In genomic region chr1:55064071-55064581, GRCh38 we compare ENCODE assay signal across 8 cellular contexts. TPM values are rescaled to one million over a fixed set of nuclear protein-coding genes. Genes with fewer than 3 reads are reported as not detected.
DNase-seq lines count a peak whose midpoint lies in the region; ATAC-seq, FAIRE-seq and TF ChIP-seq lines count a peak whose summit lies in the region.

No MANE protein-coding gene starts in this region.

- H3K4me3 ChIP-seq in HFF-Myc (replicated peaks; ENCODE audit: low read depth, low read length) (no peak overlapping the region), SU-DHL-6 (ENCODE audit: insufficient read depth, low read length, poor library complexity, severe bottlenecking) (no peak overlapping the region), kidney (ENCODE audit: low read length in 2 of 2) (no peak overlapping the region), gastrocnemius medialis (no peak overlapping the region)

- H3K9me3 ChIP-seq in SU-DHL-6 (ENCODE audit: insufficient read depth, low read length) = no peaks in the 10 kb centered on the region
- no peaks in the 10 kb centered on the region for H3K9me3 ChIP-seq in kidney (ENCODE audit: control insufficient read depth in 1 of 2, low read length in 2 of 2)
- H3K9me3 ChIP-seq in gastrocnemius medialis = no peaks in the 10 kb centered on the region

- no peak overlapping the region for H3K4me2 ChIP-seq in SU-DHL-6 (ENCODE audit: low read depth, low read length, poor library complexity, severe bottlenecking)

- H2AFZ ChIP-seq in SU-DHL-6 (ENCODE audit: low read depth, low read length, severe bottlenecking) = no peak overlapping the region

- no peaks in the 10 kb centered on the region for H3K9me2 ChIP-seq in SU-DHL-6 (replicated peaks; ENCODE audit: insufficient read depth, low read length)

- no peak for ATAC-seq in gastrocnemius medialis
- no peak for ATAC-seq in GM18520 (IDR thresholded peaks at IDR 0.05; ENCODE audit: unreplicated experiment)

- no peaks in the 10 kb centered on the region for H3F3A ChIP-seq in SU-DHL-6 (ENCODE audit: insufficient read depth)

- H3K79me2 ChIP-seq in SU-DHL-6 (ENCODE audit: insufficient read depth, low read length) = no peaks in the 10 kb centered on the region

- no peaks in the 10 kb centered on the region; the same call in 1 of the 2 replicates for H3K36me3 ChIP-seq in SU-DHL-6 (ENCODE audit: low read length)
- H3K36me3 ChIP-seq in kidney (ENCODE audit: control insufficient read depth in 1 of 2, insufficient read depth in 2 of 2, low read length in 2 of 2) = peaks cover 14 to 17% of the 10 kb centered on the region in 2 donors
- H3K36me3 ChIP-seq in gastrocnemius medialis = peaks cover 0 to 12% of the 10 kb centered on the region in 2 donors

- DNase-seq in DMS 273 (lab: John Stamatoyannopoulos, UW; ENCODE audit: unreplicated experiment) (peak; percentile 92), HFF-Myc (ENCODE audit: extremely low read depth, low read depth) (no peak), kidney (peak; percentile 78), gastrocnemius medialis (no peak), foreskin melanocyte (no peak), epidermal melanocyte (ENCODE audit: insufficient read length, low spot score) (no peak)

- H4K20me1 ChIP-seq in SU-DHL-6 (ENCODE audit: low read depth, low read length) = no peaks in the 10 kb centered on the region

- TF ChIP-seq POLR2A in gastrocnemius medialis (IDR thresholded peaks at IDR 0.05) = no peak

- intact Hi-C loops in kidney (cut with DNase I) = no loop called here
- intact Hi-C loops in gastrocnemius medialis (cut with DNase I; ENCODE audit: low total_unique reads) = no loop called here

- in situ Hi-C loops in gastrocnemius medialis (cut with MboI; ENCODE audit: low sequenced_read_pairs in 4 of 4) = no loop called here

- H3K27ac ChIP-seq in SU-DHL-6 (ENCODE audit: low read depth, low read length) = no peak overlapping the region
- H3K27ac ChIP-seq in kidney (ENCODE audit: low read depth in 2 of 2, low read length in 2 of 2) = no peak overlapping the region
- H3K27ac ChIP-seq in gastrocnemius medialis = no peak overlapping the region

- TF ChIP-seq CTCF in HFF-Myc (IDR thresholded peaks at IDR 0.05; ENCODE audit: low read depth, low read length, missing control alignments) (peak; percentile 41), SU-DHL-6 (IDR thresholded peaks at IDR 0.05; ENCODE audit: insufficient read depth, low read length, poor library complexity, severe bottlenecking) (peak; percentile 44), kidney (IDR thresholded peaks at IDR 0.05; ENCODE audit: borderline replicate concordance, extremely low read depth, insufficient read depth) (no peak), gastrocnemius medialis (IDR thresholded peaks at IDR 0.05 in 4 of 5, conservative IDR thresholded peaks at IDR 0.05 in 1 of 5) (peak in 1 of 5 experiments; percentile 5)

- FAIRE-seq in kidney (lab: Jason Lieb, UNC) = no peak

- H3K9ac ChIP-seq in SU-DHL-6 (ENCODE audit: low read length) (no peak overlapping the region), kidney (ENCODE audit: low read length in 2 of 2) (no peak overlapping the region)

- no peaks in the 10 kb centered on the region for H3K27me3 ChIP-seq in SU-DHL-6 (ENCODE audit: low read length)
- H3K27me3 ChIP-seq in gastrocnemius medialis = no peaks in the 10 kb centered on the region

- peaks cover 4 to 6% of the 10 kb centered on the region in 2 donors for H3K4me1 ChIP-seq in kidney (ENCODE audit: control insufficient read depth in 1 of 2, insufficient read depth in 1 of 2, low read depth in 1 of 2, low read length in 2 of 2)
- peaks cover 36 to 43% of the 10 kb centered on the region in 2 donors for H3K4me1 ChIP-seq in gastrocnemius medialis

RNA-seq across cellular contexts. Expression of gene PCSK9, which starts 24.8 kb away (rescaled TPM):
- 0.28 TPM for total RNA-seq in kidney
- polyA plus RNA-seq in kidney (ENCODE audit: insufficient read depth, low read depth, low replicate concordance) = 0.13 TPM
- total RNA-seq in gastrocnemius medialis = under 1 TPM in 1 of 4 donors, not detected in 3; 0.07 TPM

Comparison
In these comparisons a context has a peak if more than half of its experiments do, and no peak if none do; other contexts are left out.
1. DNase-seq: peak in DMS 273 (single experiment) and kidney (single experiment); none in HFF-Myc (single experiment), gastrocnemius medialis (0 of 2), foreskin melanocyte (single experiment) and epidermal melanocyte (single experiment).